ENCODE assay signal across 3 cellular contexts in the genomic region with DNA sequence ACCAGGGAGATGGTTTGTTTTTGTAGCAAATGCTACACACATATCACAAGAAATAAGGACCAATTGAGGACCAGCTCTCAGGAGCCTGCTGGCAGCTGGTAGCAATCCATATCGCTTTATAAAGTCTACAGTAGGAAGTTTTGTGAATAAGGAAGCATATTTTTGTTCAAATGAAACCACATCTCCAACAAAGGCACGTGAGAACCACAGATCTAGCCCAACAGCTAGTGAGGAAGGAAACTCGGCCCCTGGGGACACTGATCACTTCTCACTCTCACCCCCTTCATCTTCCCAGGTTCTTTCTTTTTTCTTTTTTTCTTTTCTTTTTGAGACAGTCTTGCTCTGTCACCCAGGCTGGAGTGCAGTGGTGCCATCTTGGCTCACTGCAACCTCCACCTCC. TPM values are rescaled to one million over a fixed set of nuclear protein-coding genes. Genes with fewer than 3 reads are reported as not detected.
"Had no signal": no experiment of that assay in that cellular context is flagged by ENCODE, and none has a peak within 500 bp of the region (broad histone marks: within the 10 kb centered on the region; RNA-seq: fewer than 3 reads in every experiment).

No MANE protein-coding gene starts in this region.

RNA-seq across cellular contexts. Expression of a gene that starts 42.1 kb away (rescaled TPM):
- total RNA-seq: dermis microvascular lymphatic vessel endothelial cell, glomerular endothelial cell, lung microvascular endothelial cell had no signal
